In genomic region chr13:56752630-56753029, GRCh38 we compare ENCODE assay signal across 19 cellular contexts.
A peak's percentile ranks its signal among the peaks of the same experiment; 100 is the strongest.
DNase-seq lines count a peak whose midpoint lies in the region; ATAC-seq, FAIRE-seq and TF ChIP-seq lines count a peak whose summit lies in the region.
"Had no signal": no experiment of that assay in that cellular context is flagged by ENCODE, and none has a peak within 500 bp of the region (broad histone marks: within the 10 kb centered on the region; RNA-seq: fewer than 3 reads in every experiment).

No MANE protein-coding gene starts in this region.

- no peak overlapping the region for H3K27ac Mint-ChIP-seq in chondrocyte (ENCODE audit: unreplicated experiment)
- H3K27ac Mint-ChIP-seq: B cell; CD4-positive, alpha-beta T cell; HFFc6 had no signal

- H3K27me3 Mint-ChIP-seq in chondrocyte (ENCODE audit: low read depth) = no peaks in the 10 kb centered on the region
- H3K27me3 Mint-ChIP-seq: B cell; CD4-positive, alpha-beta T cell had no signal

- FAIRE-seq in endothelial cell of umbilical vein (lab: Jason Lieb, UNC) = no peak
- FAIRE-seq: A204.1, G401.6, GM12891 had no signal

- CTCF ChIA-PET in endothelial cell of umbilical vein (lab: Charles Lee) = interaction anchor here (1.1 to 1.5 kb wide), 2 partner anchors 15 to 872 kb away, joined by 4 to 5 read pairs; no protein-coding TSS in a partner anchor

- H3K4me1 Mint-ChIP-seq in chondrocyte (ENCODE audit: low read depth) = no peaks in the 10 kb centered on the region
- H3K4me1 Mint-ChIP-seq: B cell had no signal

- ATAC-seq in HG02981 (IDR thresholded peaks at IDR 0.05; ENCODE audit: unreplicated experiment) (no peak), HG02870 (IDR thresholded peaks at IDR 0.05; ENCODE audit: unreplicated experiment) (no peak)

- H3K27ac ChIP-seq in SJCRH30 = peak overlapping the region; percentile 53
- H3K27ac ChIP-seq in endothelial cell of umbilical vein (ENCODE audit: insufficient read depth, low read depth, low read length) = no peak overlapping the region

- H3K4me1 ChIP-seq in SJCRH30 (peaks cover 6% of the 10 kb centered on the region), endothelial cell of umbilical vein (ENCODE audit: control insufficient read depth, extremely low read depth, insufficient read depth, low read length) (peaks cover 4% of the 10 kb centered on the region)

- DNase-seq in SJCRH30 (peak; percentile 73 to 79), endothelial cell of umbilical vein (ENCODE audit: low read depth, low spot score) (no peak), islet precursor cell (peak; percentile 55), GM19240 (ENCODE audit: insufficient read length, low spot score) (no peak), chondrocyte (ENCODE audit: low spot score) (no peak)
- DNase-seq: C1 segment of cervical spinal cord; Calu3; CD4-positive, alpha-beta T cell; DMS 273 treated with DMSO at 0.1 percent for 48 hours; DMS79; HCEC 1CT; HFFc6; IMR-90 had no signal

- dilution Hi-C loops in endothelial cell of umbilical vein (cut with MboI; ENCODE audit: extremely low pct_ligation_motif_present, low sequenced_read_pairs) = no loop called here

- TF ChIP-seq CTCF in endothelial cell of umbilical vein (IDR thresholded peaks at IDR 0.05; ENCODE audit: extremely low read depth in 1 of 2, insufficient read depth in 1 of 2, low read depth in 1 of 2, low read length in 2 of 2) = no peak
- no peak for TF ChIP-seq CTCF in chondrocyte (IDR thresholded peaks at IDR 0.05)

- H3K4me3 ChIP-seq in SJCRH30 = no peak overlapping the region
- no peak overlapping the region for H3K4me3 ChIP-seq in endothelial cell of umbilical vein (replicated peaks in 1 of 3; ENCODE audit: insufficient read depth in 1 of 3, low read depth in 1 of 3, low read length in 3 of 3)

- no TSS peak for BruUV-seq in endothelial cell of umbilical vein (replicated peaks; lab: Mats Ljungman, UMichigan)

- H3K36me3 ChIP-seq in SJCRH30 = no peaks in the 10 kb centered on the region
- no peaks in the 10 kb centered on the region for H3K36me3 ChIP-seq in endothelial cell of umbilical vein (ENCODE audit: control insufficient read depth in 2 of 2, extremely low read depth in 1 of 2, insufficient read depth in 2 of 2, low read length in 2 of 2)

- H3K9me3 Mint-ChIP-seq in chondrocyte (ENCODE audit: low read depth) = no peaks in the 10 kb centered on the region

- H3K79me2 ChIP-seq in endothelial cell of umbilical vein (ENCODE audit: control insufficient read depth, insufficient read depth, low read length) = no peaks in the 10 kb centered on the region

- H3K9me3 ChIP-seq in SJCRH30 (replicated peaks) = no peaks in the 10 kb centered on the region; the same call in 1 of the 2 replicates
- no peaks in the 10 kb centered on the region for H3K9me3 ChIP-seq in endothelial cell of umbilical vein (replicated peaks; ENCODE audit: control insufficient read depth, insufficient read depth, low read length)

- no peak overlapping the region for H3K4me2 ChIP-seq in endothelial cell of umbilical vein (ENCODE audit: insufficient read depth, low read length)

- H4K20me1 ChIP-seq in endothelial cell of umbilical vein (replicated peaks; ENCODE audit: control insufficient read depth, extremely low read depth, insufficient read depth, low read length) = no peaks in the 10 kb centered on the region

- no peak overlapping the region for H3K9ac ChIP-seq in endothelial cell of umbilical vein (replicated peaks; ENCODE audit: extremely low read depth, insufficient read depth, low read length)

- H3K36me3 Mint-ChIP-seq in chondrocyte (ENCODE audit: low read depth) = no peaks in the 10 kb centered on the region

- no peaks in the 10 kb centered on the region for H3K9me1 ChIP-seq in endothelial cell of umbilical vein (replicated peaks; ENCODE audit: control insufficient read depth, extremely low read depth, insufficient read depth, low read length)

- intact Hi-C loops in endothelial cell of umbilical vein (cut with micrococcal nuclease) = loop anchor here (10.0 kb wide), 1 partner anchor 188 kb away; no protein-coding TSS in a partner anchor

- no peak overlapping the region for H3K4me3 Mint-ChIP-seq in chondrocyte (ENCODE audit: unreplicated experiment)
- H3K4me3 Mint-ChIP-seq: B cell; CD4-positive, alpha-beta T cell; HFFc6 had no signal

- peak overlapping the region; percentile 62 for H2AFZ ChIP-seq in endothelial cell of umbilical vein (ENCODE audit: low read depth, low read length)

- POLR2A ChIA-PET in endothelial cell of umbilical vein (lab: Charles Lee) = no interaction called here

- H3K27me3 ChIP-seq in SJCRH30 (no peaks in the 10 kb centered on the region), endothelial cell of umbilical vein (ENCODE audit: control insufficient read depth in 2 of 2, insufficient read depth in 2 of 2, low read length in 2 of 2) (no peaks in the 10 kb centered on the region)

- TF ChIP-seq POLR2A in endothelial cell of umbilical vein (IDR thresholded peaks at IDR 0.05; ENCODE audit: low read depth, low read length) = no peak

TF ChIP-seq in endothelial cell of umbilical vein, 7 proteins besides CTCF, POLR2A, EP300 and RAD21:
- TF ChIP-seq MAX (IDR thresholded peaks at IDR 0.05; ENCODE audit: insufficient read depth, insufficient read length) (no peak), FOS (IDR thresholded peaks at IDR 0.05; ENCODE audit: borderline replicate concordance, insufficient read depth, low read length) (no peak), POLR2AphosphoS5 (IDR thresholded peaks at IDR 0.05; ENCODE audit: insufficient read depth, low read depth, low read length) (no peak), EZH2 (IDR thresholded peaks at IDR 0.05; ENCODE audit: borderline replicate concordance, low read depth, low read length, severe bottlenecking) (no peak), MYC (IDR thresholded peaks at IDR 0.05; ENCODE audit: low read depth, low read length) (no peak), JUN (IDR thresholded peaks at IDR 0.05; ENCODE audit: borderline replicate concordance, insufficient read depth, insufficient read length, low read depth) (no peak)

Comparison
In these comparisons a context has a peak if more than half of its experiments do, and no peak if none do; other contexts are left out.
1. DNase-seq: peak in SJCRH30 (2 of 2) and islet precursor cell (single experiment); none in endothelial cell of umbilical vein (single experiment), GM19240 (single experiment) and chondrocyte (single experiment).